23 cellular contexts compared by ENCODE assay signal in the genomic region with DNA sequence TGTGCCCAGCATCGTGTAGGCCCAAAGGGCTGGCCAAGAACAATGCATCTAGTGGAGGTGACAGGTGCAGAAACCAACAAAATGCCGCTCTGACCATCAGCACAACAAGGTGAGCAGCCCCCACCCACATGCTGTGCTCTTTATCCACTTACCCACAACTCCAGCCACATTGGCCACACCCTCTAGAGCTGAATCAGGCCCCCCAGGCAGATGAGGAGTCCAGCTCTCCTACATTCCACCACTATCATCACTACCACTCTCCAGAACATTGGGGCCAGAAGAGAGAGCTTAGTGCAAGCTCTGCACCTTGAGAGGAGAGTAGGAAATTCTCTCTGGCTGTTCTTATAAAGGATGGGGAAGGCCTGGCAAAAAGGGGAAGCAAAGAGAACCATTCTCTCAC.
"Had no signal": no experiment of that assay in that cellular context is flagged by ENCODE, and none has a peak within 500 bp of the region (broad histone marks: within the 10 kb centered on the region; RNA-seq: fewer than 3 reads in every experiment).

No MANE protein-coding gene starts in this region.

- H3K27me3 ChIP-seq: pancreas had no signal

- ATAC-seq: esophagus mucosa; gastrocnemius medialis; heart right ventricle; mucosa of descending colon; naive thymus-derived CD8-positive, alpha-beta T cell; pancreas; right cardiac atrium; stimulated activated effector memory CD8-positive, alpha-beta T cell treated with anti-CD3 and anti-CD28 coated beads, Interleukin-12 subunit alpha, Interleukin-12 subunit beta, amount 100 ng/mL, for 72 hours; stimulated activated naive CD8-positive, alpha-beta T cell treated with anti-CD3 and anti-CD28 coated beads, Interleukin-15, Interleukin-2, amounts not matched to agents 100 U/mL and 50 U/mL, for 24 hours; upper lobe of right lung had no signal

- H3K4me3 ChIP-seq: dorsolateral prefrontal cortex, gastrocnemius medialis, heart right ventricle, mucosa of descending colon, neural progenitor cell, pancreas, tibial artery, upper lobe of right lung had no signal

- H3K9ac ChIP-seq: neural progenitor cell had no signal

- H3K4me1 Mint-ChIP-seq: central memory CD8-positive, alpha-beta T cell; naive thymus-derived CD8-positive, alpha-beta T cell; neural progenitor cell; stimulated activated effector memory CD8-positive, alpha-beta T cell treated with anti-CD3 and anti-CD28 coated beads, Interleukin-12 subunit alpha, Interleukin-12 subunit beta, amount 100 ng/mL, for 72 hours had no signal

- H3K27ac Mint-ChIP-seq: neural progenitor cell; progenitor cell of endocrine pancreas; stimulated activated effector memory CD8-positive, alpha-beta T cell treated with anti-CD3 and anti-CD28 coated beads, Interleukin-12 subunit alpha, Interleukin-12 subunit beta, amount 100 ng/mL, for 72 hours had no signal

- H3K4me2 ChIP-seq: neural progenitor cell had no signal

- DNase-seq: cortex of kidney; dorsolateral prefrontal cortex; effector CD8-positive, alpha-beta T cell; gastrocnemius medialis; heart right ventricle; left cardiac atrium; left ventricle myocardium superior; mucosa of descending colon; naive thymus-derived CD8-positive, alpha-beta T cell; occipital lobe; pancreas; right cardiac atrium; small intestine; stimulated activated CD4-positive, alpha-beta T cell treated with anti-CD3 and anti-CD28 coated beads, Interleukin-2, amount 100 ng/mL, for 48 hours; stimulated activated CD8-positive, alpha-beta memory T cell treated with anti-CD3 and anti-CD28 coated beads, Interleukin-4, amount 100 ng/mL, for 48 hours; stimulated activated naive CD8-positive, alpha-beta T cell treated with anti-CD3 and anti-CD28 coated beads, Interleukin-15, Interleukin-2, amounts not matched to agents 100 U/mL and 50 U/mL, for 24 hours; tibial artery; upper lobe of right lung had no signal

- H3K27ac ChIP-seq: dorsolateral prefrontal cortex, gastrocnemius medialis, heart right ventricle, neural progenitor cell, pancreas, tibial artery, upper lobe of right lung had no signal

- H3K36me3 ChIP-seq: gastrocnemius medialis, heart right ventricle, neural progenitor cell, pancreas, tibial artery, upper lobe of right lung had no signal

- H3K9me3 Mint-ChIP-seq: central memory CD8-positive, alpha-beta T cell; naive thymus-derived CD8-positive, alpha-beta T cell; neural progenitor cell; stimulated activated effector memory CD8-positive, alpha-beta T cell treated with anti-CD3 and anti-CD28 coated beads, Interleukin-12 subunit alpha, Interleukin-12 subunit beta, amount 100 ng/mL, for 72 hours had no signal

- H2AFZ ChIP-seq: neural progenitor cell had no signal

- H3K4me1 ChIP-seq: gastrocnemius medialis, heart right ventricle, neural progenitor cell, pancreas, tibial artery, upper lobe of right lung had no signal

- H3K9me3 ChIP-seq: gastrocnemius medialis, heart right ventricle, mucosa of descending colon, pancreas, tibial artery, upper lobe of right lung had no signal

- H3K36me3 Mint-ChIP-seq: naive thymus-derived CD8-positive, alpha-beta T cell; neural progenitor cell; stimulated activated effector memory CD8-positive, alpha-beta T cell treated with anti-CD3 and anti-CD28 coated beads, Interleukin-12 subunit alpha, Interleukin-12 subunit beta, amount 100 ng/mL, for 72 hours had no signal

- H3K4me3 Mint-ChIP-seq: central memory CD8-positive, alpha-beta T cell; naive thymus-derived CD8-positive, alpha-beta T cell; neural progenitor cell; stimulated activated effector memory CD8-positive, alpha-beta T cell treated with anti-CD3 and anti-CD28 coated beads, Interleukin-12 subunit alpha, Interleukin-12 subunit beta, amount 100 ng/mL, for 72 hours had no signal
